In the genomic region with DNA sequence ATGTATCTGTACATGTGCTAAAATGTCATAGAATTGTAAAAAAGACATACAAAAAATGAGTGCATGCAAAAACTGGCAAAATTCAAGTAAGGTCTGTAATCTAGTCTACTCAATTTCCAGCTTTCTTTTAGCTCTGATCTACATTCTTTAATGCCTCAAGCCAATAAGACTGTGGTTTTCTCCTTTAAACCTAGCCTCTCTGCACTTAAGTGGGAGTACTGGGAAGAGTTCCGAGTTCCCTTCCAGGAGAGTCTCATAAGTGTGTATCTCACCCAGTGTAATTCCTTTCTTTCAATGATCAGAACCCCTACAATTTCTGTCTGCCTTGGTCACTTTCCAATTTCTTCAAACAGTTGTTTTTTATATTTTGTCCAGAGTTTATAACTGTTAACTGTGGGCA, we compare ENCODE assay signal across 15 cellular contexts.
DNase-seq lines count a peak whose midpoint lies in the region; ATAC-seq, FAIRE-seq and TF ChIP-seq lines count a peak whose summit lies in the region.
"Had no signal": no experiment of that assay in that cellular context is flagged by ENCODE, and none has a peak within 500 bp of the region (broad histone marks: within the 10 kb centered on the region; RNA-seq: fewer than 3 reads in every experiment).

No MANE protein-coding gene starts in this region.

- no peak overlapping the region for H3K27ac Mint-ChIP-seq in T-helper 2 cell treated with Interferon-gamma antibody and Interleukin-4, amounts not matched to agents 5 μg/mL and 100 μg/mL, for 36 hours
- H3K27ac Mint-ChIP-seq: B cell; CD4-positive, alpha-beta T cell; HFFc6 had no signal

- no peak overlapping the region for H3K4me3 ChIP-seq in fibroblast of pulmonary artery (replicated peaks; ENCODE audit: low read depth, low read length)

- H3K4me3 Mint-ChIP-seq in T-helper 2 cell treated with Interferon-gamma antibody and Interleukin-4, amounts not matched to agents 5 μg/mL and 100 μg/mL, for 36 hours, result no peak overlapping the region
- H3K4me3 Mint-ChIP-seq: B cell; CD4-positive, alpha-beta T cell; HFFc6 had no signal

- peaks cover 2% of the 10 kb centered on the region for H3K36me3 Mint-ChIP-seq in T-helper 2 cell treated with Interferon-gamma antibody and Interleukin-4, amounts not matched to agents 5 μg/mL and 100 μg/mL, for 36 hours (ENCODE audit: low read depth)

- peak; percentile 43 for FAIRE-seq in H54 (lab: Jason Lieb, UNC)

- DNase-seq in H54 (ENCODE audit: insufficient read length, low spot score) (no peak), NCI-H69 (lab: John Stamatoyannopoulos, UW) (peak; percentile 38), fibroblast of pulmonary artery (ENCODE audit: low read depth) (peak; percentile 13), mesenteric fat pad (ENCODE audit: low spot score) (no peak)
- DNase-seq in T-helper 2 cell treated with Interferon-gamma antibody and Interleukin-4, amounts not matched to agents 5 μg/mL and 100 μg/mL, for 36 hours (ENCODE audit: low spot score), result no peak
- DNase-seq in stimulated activated CD4-positive, alpha-beta T cell treated with anti-CD3 and anti-CD28 coated beads, Interleukin-4, amount 100 ng/mL, for 24 hours, result no peak
- DNase-seq: C1 segment of cervical spinal cord; Calu3; CD4-positive, alpha-beta T cell; DMS79; GOT3; HCEC 1CT; HFFc6 had no signal

- H3K27me3 Mint-ChIP-seq in T-helper 2 cell treated with Interferon-gamma antibody and Interleukin-4, amounts not matched to agents 5 μg/mL and 100 μg/mL, for 36 hours (ENCODE audit: low read depth), result no peaks in the 10 kb centered on the region
- H3K27me3 Mint-ChIP-seq: B cell; CD4-positive, alpha-beta T cell had no signal

- no peak for TF ChIP-seq POLR2A in H54 (IDR thresholded peaks at IDR 0.05; ENCODE audit: low read depth, low read length)

- no peak for TF ChIP-seq CTCF in fibroblast of pulmonary artery (IDR thresholded peaks at IDR 0.05; ENCODE audit: low read length, missing control alignments)

- no peaks in the 10 kb centered on the region for H3K9me3 Mint-ChIP-seq in T-helper 2 cell treated with Interferon-gamma antibody and Interleukin-4, amounts not matched to agents 5 μg/mL and 100 μg/mL, for 36 hours
- H3K9me3 Mint-ChIP-seq: CD4-positive, alpha-beta T cell; HFFc6 had no signal

- ATAC-seq in HG03521 (IDR thresholded peaks at IDR 0.05; ENCODE audit: unreplicated experiment), result no peak

- H3K4me1 Mint-ChIP-seq in T-helper 2 cell treated with Interferon-gamma antibody and Interleukin-4, amounts not matched to agents 5 μg/mL and 100 μg/mL, for 36 hours (ENCODE audit: low read depth), result peaks cover 5% of the 10 kb centered on the region

Comparison
In these comparisons a context has a peak if more than half of its experiments do, and no peak if none do; other contexts are left out.
1. DNase-seq: peak in NCI-H69 (single experiment) and fibroblast of pulmonary artery (single experiment); none in H54 (single experiment), T-helper 2 cell treated with Interferon-gamma antibody and Interleukin-4, amounts not matched to agents 5 μg/mL and 100 μg/mL, for 36 hours (single experiment), mesenteric fat pad (single experiment) and stimulated activated CD4-positive, alpha-beta T cell treated with anti-CD3 and anti-CD28 coated beads, Interleukin-4, amount 100 ng/mL, for 24 hours (single experiment).